Comparison of ENCODE assay signal across 10 cellular contexts in the genomic region with DNA sequence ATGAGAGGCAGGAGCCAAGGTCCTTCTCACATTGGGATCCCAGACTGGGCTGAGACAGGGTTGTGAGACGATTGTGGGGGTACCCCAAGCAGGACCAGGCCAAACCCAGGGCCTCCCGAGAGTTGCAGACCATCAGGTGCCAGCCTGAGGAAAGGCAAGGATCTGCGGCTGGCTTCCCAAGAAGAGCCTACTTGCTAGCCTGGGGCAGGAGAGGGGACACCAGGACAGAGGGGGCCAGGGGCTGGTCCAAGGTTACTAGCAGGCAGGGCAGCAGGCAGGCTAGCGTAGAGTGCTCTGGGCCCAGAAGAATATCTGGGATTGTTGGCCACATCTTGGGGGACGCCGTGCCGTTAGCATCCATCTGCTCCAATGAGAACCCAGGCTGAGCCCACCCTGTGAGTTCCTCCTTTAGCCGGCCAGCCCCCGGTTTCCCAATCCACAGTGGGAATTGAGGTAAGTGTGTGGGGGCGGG. TPM values are rescaled to one million over a fixed set of nuclear protein-coding genes. Genes with fewer than 3 reads are reported as not detected.
DNase-seq lines count a peak whose midpoint lies in the region; ATAC-seq, FAIRE-seq and TF ChIP-seq lines count a peak whose summit lies in the region.
"Had no signal": no experiment of that assay in that cellular context is flagged by ENCODE, and none has a peak within 500 bp of the region (broad histone marks: within the 10 kb centered on the region; RNA-seq: fewer than 3 reads in every experiment).

No MANE protein-coding gene starts in this region.

- CTCF ChIA-PET in activated CD4-positive, alpha-beta T cell treated with anti-CD3 and anti-CD28 coated beads, Interleukin-2, amount 10 ng/mL, durations not matched to agents 7 days and 5 days (lab: Charles Lee) = interaction anchor here (0.9 to 13.4 kb wide), 9 partner anchors 8 to 761 kb away, joined by 3 to 274 read pairs (median 3); partner anchors contain the start of genes C3orf18 and HEMK1
- CTCF ChIA-PET in GM12878 (lab: Yijun Ruan, JAX) = interaction anchor here (1.0 to 13.9 kb wide), 11 partner anchors 8 to 778 kb away, joined by 3 to 410 read pairs (median 5); partner anchors contain the start of gene HEMK1

- peaks cover 14% of the 10 kb centered on the region for H3K4me1 ChIP-seq in GM12878 (ENCODE audit: control insufficient read depth, insufficient read depth, low read length)
- peaks cover 0 to 54% (median 20%) of the 10 kb centered on the region in 4 donors for H3K4me1 ChIP-seq in right lobe of liver
- H3K4me1 ChIP-seq in tibial artery = peaks cover 0 to 63% (median 35%) of the 10 kb centered on the region in 4 donors

- peak overlapping the region; percentile 98 for H3K27ac Mint-ChIP-seq in activated CD4-positive, alpha-beta T cell treated with anti-CD3 and anti-CD28 coated beads, Interleukin-2, amount 10 ng/mL, durations not matched to agents 7 days and 5 days

- no peak for TF ChIP-seq RAD21 in GM12878 (IDR thresholded peaks at IDR 0.05; ENCODE audit: insufficient read depth, low read depth, low read length)

- no peaks in the 10 kb centered on the region for H3K27me3 ChIP-seq in GM12878 (replicated peaks in 1 of 2; ENCODE audit: control insufficient read depth in 2 of 2, insufficient read depth in 2 of 2, low read length in 1 of 2)
- H3K27me3 ChIP-seq in right lobe of liver = no peaks in the 10 kb centered on the region
- H3K27me3 ChIP-seq in tibial artery = no peaks in the 10 kb centered on the region

- peak overlapping the region; percentile 99 for H3K4me3 Mint-ChIP-seq in activated CD4-positive, alpha-beta T cell treated with anti-CD3 and anti-CD28 coated beads, Interleukin-2, amount 10 ng/mL, durations not matched to agents 7 days and 5 days

- intact Hi-C loops in GM12878 (cut with micrococcal nuclease; ENCODE audit: unreplicated experiment) = loop anchor here (2.0 kb wide), 1 partner anchor 20 kb away; no protein-coding TSS in a partner anchor
- intact Hi-C loops in right lobe of liver (cut with DNase I) = loop anchor here in 1 of 2 donors (5.0 kb wide), 1 partner anchor 39 kb away; no protein-coding TSS in a partner anchor
- intact Hi-C loops in tibial artery (cut with DNase I; ENCODE audit: low total_unique reads) = no loop called here

- RAD21 ChIA-PET in GM12878 (lab: Charles Lee; ENCODE audit: unreplicated experiment) = interaction anchor here (0.9 to 12.9 kb wide), 9 partner anchors 9 to 759 kb away, joined by 3 to 244 read pairs (median 13); partner anchors contain the start of genes C3orf18, CYB561D2, HEMK1 and NPRL2

- TF ChIP-seq CTCF in GM12878 (IDR thresholded peaks at IDR 0.05 in 2 of 3, conservative IDR thresholded peaks at IDR 0.05 in 1 of 3; ENCODE audit: control insufficient read depth in 2 of 3, extremely low read depth in 1 of 3, insufficient read depth in 1 of 3, low read depth in 3 of 3, low read length in 3 of 3) (no peak), right lobe of liver (IDR thresholded peaks at IDR 0.05) (no peak), tibial artery (IDR thresholded peaks at IDR 0.05) (no peak)

- H3K9ac ChIP-seq in GM12878 (ENCODE audit: control insufficient read depth, insufficient read depth, low read length) = peak overlapping the region; percentile 75

- ATAC-seq in GM12878 (no peak), right lobe of liver (no peak)

- peak overlapping the region; percentile 50 for H2AFZ ChIP-seq in GM12878 (ENCODE audit: control insufficient read depth, low read depth, low read length)

- peaks cover 76% of the 10 kb centered on the region for H3K36me3 Mint-ChIP-seq in activated CD4-positive, alpha-beta T cell treated with anti-CD3 and anti-CD28 coated beads, Interleukin-2, amount 10 ng/mL, durations not matched to agents 7 days and 5 days (ENCODE audit: low read depth)

- POLR2A ChIA-PET in activated CD4-positive, alpha-beta T cell treated with anti-CD3 and anti-CD28 coated beads, Interleukin-2, amount 10 ng/mL, durations not matched to agents 7 days and 5 days (lab: Charles Lee) = interaction anchor here (1.0 to 8.2 kb wide), 5 partner anchors 10 to 43 kb away, joined by 5 to 168 read pairs (median 15); partner anchors contain the start of genes C3orf18 and HEMK1
- POLR2A ChIA-PET in GM12878 (lab: Charles Lee) = interaction anchor here (1.3 to 5.0 kb wide), 6 partner anchors 9 to 44 kb away, joined by 3 to 54 read pairs (median 11); partner anchors contain the start of genes C3orf18 and HEMK1

- H3K27ac ChIP-seq in GM12878 (ENCODE audit: control insufficient read depth, insufficient read depth) = peak overlapping the region; percentile 61; the same call in 1 of the 2 replicates
- H3K27ac ChIP-seq in right lobe of liver = peak overlapping the region; percentile 72 to 97 (median 83)
- H3K27ac ChIP-seq in tibial artery = peak overlapping the region; percentile 75 to 78

- in situ Hi-C loops in GM12878 (cut with MboI) = loop anchor here (5.0 to 25.0 kb wide), 3 partner anchors 34 to 1076 kb away; no protein-coding TSS in a partner anchor

- FAIRE-seq in GM12878 (lab: Jason Lieb, UNC) = no peak
- FAIRE-seq: D721Med had no signal

- no peaks in the 10 kb centered on the region for H3K9me3 Mint-ChIP-seq in activated CD4-positive, alpha-beta T cell treated with anti-CD3 and anti-CD28 coated beads, Interleukin-2, amount 10 ng/mL, durations not matched to agents 7 days and 5 days

- TF ChIP-seq EP300 in GM12878 (IDR thresholded peaks at IDR 0.05; ENCODE audit: borderline replicate concordance in 1 of 2, control insufficient read depth in 1 of 2, low read depth in 2 of 2, low read length in 2 of 2) = no peak

- H3K9me3 ChIP-seq in GM12878 (replicated peaks; ENCODE audit: control insufficient read depth, insufficient read depth, low read length) (no peaks in the 10 kb centered on the region), right lobe of liver (no peaks in the 10 kb centered on the region), tibial artery (no peaks in the 10 kb centered on the region)

- SMC1A ChIA-PET in GM12878 (lab: Charles Lee; ENCODE audit: uncharacterized antibody, unreplicated experiment) = interaction anchor here (0.9 to 11.4 kb wide), 9 partner anchors 10 to 94 kb away, joined by 3 to 186 read pairs (median 8); partner anchors contain the start of genes C3orf18 and HEMK1

- H3K36me3 ChIP-seq in GM12878 (ENCODE audit: control insufficient read depth in 2 of 2, insufficient read depth in 2 of 2, low read length in 1 of 2) (no peaks in the 10 kb centered on the region), right lobe of liver (peaks cover 0 to 20% (median 6%) of the 10 kb centered on the region in 4 donors), tibial artery (peaks cover 0 to 25% (median 17%) of the 10 kb centered on the region in 3 donors)

- no peaks in the 10 kb centered on the region for H3K27me3 Mint-ChIP-seq in activated CD4-positive, alpha-beta T cell treated with anti-CD3 and anti-CD28 coated beads, Interleukin-2, amount 10 ng/mL, durations not matched to agents 7 days and 5 days

- WGBS in GM12878 (ENCODE audit: insufficient coverage, insufficient replicate concordance, low lambda C conversion rate, missing lambda C conversion rate) = 9% methylated on average over 10 of the region's 10 CpGs
- no CpG with 5 or more reads among the region's 10 CpGs for WGBS in right lobe of liver (ENCODE audit: insufficient coverage, low coverage, low lambda C conversion rate, missing lambda C conversion rate)

- H3K4me1 Mint-ChIP-seq in activated CD4-positive, alpha-beta T cell treated with anti-CD3 and anti-CD28 coated beads, Interleukin-2, amount 10 ng/mL, durations not matched to agents 7 days and 5 days = peaks cover 28% of the 10 kb centered on the region

- no peaks in the 10 kb centered on the region for H3K79me2 ChIP-seq in GM12878 (ENCODE audit: control insufficient read depth, insufficient read depth, low read length)

- no peak for DNase-seq in activated CD4-positive, alpha-beta T cell treated with anti-CD3 and anti-CD28 coated beads, Interleukin-2, amount 10 ng/mL, durations not matched to agents 7 days and 5 days
- no peak for DNase-seq in activated CD4-positive, alpha-beta T cell treated with anti-CD3 and anti-CD28 coated beads for 1 hour
- DNase-seq in GM12878 (ENCODE audit: low read depth, low spot score) = no peak
- no peak for DNase-seq in right lobe of liver
- no peak for DNase-seq in tibial artery
- no peak for DNase-seq in H4 (ENCODE audit: low spot score)
- DNase-seq in NCI-H345 (lab: John Stamatoyannopoulos, UW) = no peak
- no peak for DNase-seq in NCI-H1436 treated with DMSO at 0.1 percent for 48 hours (lab: John Stamatoyannopoulos, UW)
- DNase-seq: NCI-H1092 had no signal

- TF ChIP-seq POLR2A in GM12878 (IDR thresholded peaks at IDR 0.05; ENCODE audit: low read depth, low read length) (no peak), right lobe of liver (IDR thresholded peaks at IDR 0.05) (no peak)

- H3K4me2 ChIP-seq in GM12878 (ENCODE audit: control insufficient read depth, insufficient read depth) = peak overlapping the region; percentile 97

- H4K20me1 ChIP-seq in GM12878 (ENCODE audit: control insufficient read depth, insufficient read depth) = no peaks in the 10 kb centered on the region

- H3K4me3 ChIP-seq in GM12878 = peak overlapping the region; percentile 85
- H3K4me3 ChIP-seq in right lobe of liver = peak overlapping the region; percentile 87 to 94 (median 93)
- H3K4me3 ChIP-seq in tibial artery = peak overlapping the region; percentile 57 to 80

- BruUV-seq in GM12878 (replicated peaks; lab: Mats Ljungman, UMichigan) = no TSS peak

RNA-seq across cellular contexts. Expression of gene CISH, which starts 0.5 kb away (rescaled TPM):
- 100 to 1,000 TPM; 300 to 308 TPM for total RNA-seq in activated CD4-positive, alpha-beta T cell treated with anti-CD3 and anti-CD28 coated beads, Interleukin-2, amount 10 ng/mL, durations not matched to agents 7 days and 5 days
- 2.3 and 2.6 TPM in 2 replicates for total RNA-seq in GM12878 (2013; cell fraction: nucleolus; rRNA removed)
- total RNA-seq in GM12878 (2014; rRNA removed) (2.3 and 2.5 TPM in 2 replicates), GM12878 (2014; rRNA removed; fragmentation: Illumina TruSeq; extraction: Trizol) (0.94 and 1.0 TPM in 2 replicates), GM12878 (2021) (4.4 and 5.1 TPM in 2 replicates), right lobe of liver (10 to 100 TPM in 4 of 6 experiments, 1 to 10 TPM in 2; 5.3 to 28.1 (median 17.8) TPM)
- polyA plus RNA-seq in GM12878 (2011; ENCODE audit: low read depth) = 0.25 TPM
- polyA plus RNA-seq in GM12878 (2011; rRNA removed) (0.20 and 0.41 TPM in 2 replicates), GM12878 (2014; fragmentation: Illumina TruSeq; extraction: Trizol) (1.4 and 2.7 TPM in 2 replicates), GM12878 (2014; fragmentation: Nextera tagmentation; extraction: Ambion mirVana) (under 1 TPM; 0.21 to 0.57 TPM), GM12878 (2014; rRNA removed) (3.2 and 3.7 TPM in 2 replicates), GM12878 (2016; fragmentation: Nextera tagmentation; extraction: Ambion mirVana) (1 to 10 TPM; 1.1 to 2.5 TPM)
- 0.97 and 1.0 TPM in 2 replicates for polyA plus RNA-seq in GM12878 (2011; cell fraction: cytosol; rRNA removed)
- 1.8 and 2.2 TPM in 2 replicates for polyA plus RNA-seq in GM12878 (2011; cell fraction: nucleus; rRNA removed)
- polyA plus RNA-seq in GM12878 (2012) = 1.4 and 1.5 TPM in 2 replicates
- 1.6 and 1.9 TPM in 2 replicates for polyA minus RNA-seq in GM12878 (2011; rRNA and poly(A)+ RNA removed)
- polyA minus RNA-seq in GM12878 (2011; cell fraction: cytosol; rRNA and poly(A)+ RNA removed) = 0.80 and 0.94 TPM in 2 replicates
- 1.9 and 3.2 TPM in 2 replicates for polyA minus RNA-seq in GM12878 (2011; cell fraction: nucleus; rRNA and poly(A)+ RNA removed)
- 0.23 and 1.3 TPM in 2 replicates for total RNA-seq in H4 (2014; rRNA removed; shearing (Covaris generic))

RNA-seq across cellular contexts. Expression of gene MAPKAPK3, which starts 5.9 kb away (rescaled TPM):
- total RNA-seq in activated CD4-positive, alpha-beta T cell treated with anti-CD3 and anti-CD28 coated beads, Interleukin-2, amount 10 ng/mL, durations not matched to agents 7 days and 5 days = 100 to 1,000 TPM; 135 to 140 TPM
- total RNA-seq in GM12878 (2013; cell fraction: nucleolus; rRNA removed) = 25.1 and 26.3 TPM in 2 replicates
- total RNA-seq in GM12878 (2014; rRNA removed) = 42.6 and 49.2 TPM in 2 replicates
- 25.4 and 27.2 TPM in 2 replicates for total RNA-seq in GM12878 (2014; rRNA removed; fragmentation: Illumina TruSeq; extraction: Trizol)
- total RNA-seq in GM12878 (2021) = 39.9 and 42.0 TPM in 2 replicates
- polyA plus RNA-seq in GM12878 (2011; ENCODE audit: low read depth) = 9.1 TPM
- polyA plus RNA-seq in GM12878 (2011; rRNA removed) = 33.5 and 66.0 TPM in 2 replicates
- 81.5 and 93.9 TPM in 2 replicates for polyA plus RNA-seq in GM12878 (2011; cell fraction: cytosol; rRNA removed)
- polyA plus RNA-seq in GM12878 (2011; cell fraction: nucleus; rRNA removed) = 58.1 and 59.6 TPM in 2 replicates
- polyA plus RNA-seq in GM12878 (2012) = 14.5 and 14.9 TPM in 2 replicates
- 39.9 and 46.7 TPM in 2 replicates for polyA plus RNA-seq in GM12878 (2014; fragmentation: Illumina TruSeq; extraction: Trizol)
- 1 to 10 TPM; 7.9 to 8.7 TPM for polyA plus RNA-seq in GM12878 (2014; fragmentation: Nextera tagmentation; extraction: Ambion mirVana)
- polyA plus RNA-seq in GM12878 (2014; rRNA removed) = 43.9 and 45.3 TPM in 2 replicates
- polyA plus RNA-seq in GM12878 (2016; fragmentation: Nextera tagmentation; extraction: Ambion mirVana) = 10 to 100 TPM; 32.4 to 38.0 TPM
- 53.0 and 58.0 TPM in 2 replicates for polyA minus RNA-seq in GM12878 (2011; rRNA and poly(A)+ RNA removed)
- polyA minus RNA-seq in GM12878 (2011; cell fraction: cytosol; rRNA and poly(A)+ RNA removed) = 12.2 and 17.4 TPM in 2 replicates
- polyA minus RNA-seq in GM12878 (2011; cell fraction: nucleus; rRNA and poly(A)+ RNA removed) = 11.7 and 18.6 TPM in 2 replicates
- 10 to 100 TPM; 16.6 to 21.4 (median 18.6) TPM for total RNA-seq in right lobe of liver
- total RNA-seq in H4 (2014; rRNA removed; shearing (Covaris generic)) = 25.5 and 28.6 TPM in 2 replicates

RNA-seq across cellular contexts. Expression of gene HEMK1, which starts 41.7 kb away (rescaled TPM):
- 10 to 100 TPM; 42.3 to 49.0 TPM for total RNA-seq in activated CD4-positive, alpha-beta T cell treated with anti-CD3 and anti-CD28 coated beads, Interleukin-2, amount 10 ng/mL, durations not matched to agents 7 days and 5 days
- 52.1 and 58.3 TPM in 2 replicates for total RNA-seq in GM12878 (2013; cell fraction: nucleolus; rRNA removed)
- 10.4 and 11.3 TPM in 2 replicates for total RNA-seq in GM12878 (2014; rRNA removed)
- total RNA-seq in GM12878 (2014; rRNA removed; fragmentation: Illumina TruSeq; extraction: Trizol) = 9.5 and 10.5 TPM in 2 replicates
- 14.4 and 16.4 TPM in 2 replicates for total RNA-seq in GM12878 (2021)
- 13.7 TPM for polyA plus RNA-seq in GM12878 (2011; ENCODE audit: low read depth)
- 8.7 and 13.5 TPM in 2 replicates for polyA plus RNA-seq in GM12878 (2011; rRNA removed)
- 16.2 and 20.1 TPM in 2 replicates for polyA plus RNA-seq in GM12878 (2011; cell fraction: cytosol; rRNA removed)
- polyA plus RNA-seq in GM12878 (2011; cell fraction: nucleus; rRNA removed) = 57.9 and 77.5 TPM in 2 replicates
- polyA plus RNA-seq in GM12878 (2012) = 14.4 and 14.5 TPM in 2 replicates
- polyA plus RNA-seq in GM12878 (2014; fragmentation: Illumina TruSeq; extraction: Trizol) = 4.9 and 9.9 TPM in 2 replicates
- 10 to 100 TPM in 1 of 2 experiments, 1 to 10 TPM in 1; 2.8 to 10.5 TPM for polyA plus RNA-seq in GM12878 (2014; fragmentation: Nextera tagmentation; extraction: Ambion mirVana)
- 15.1 and 15.8 TPM in 2 replicates for polyA plus RNA-seq in GM12878 (2014; rRNA removed)
- polyA plus RNA-seq in GM12878 (2016; fragmentation: Nextera tagmentation; extraction: Ambion mirVana) = 10 to 100 TPM; 17.8 to 19.0 TPM
- 12.1 and 16.6 TPM in 2 replicates for polyA minus RNA-seq in GM12878 (2011; rRNA and poly(A)+ RNA removed)
- polyA minus RNA-seq in GM12878 (2011; cell fraction: cytosol; rRNA and poly(A)+ RNA removed) = 4.0 and 4.4 TPM in 2 replicates
- 18.7 and 25.0 TPM in 2 replicates for polyA minus RNA-seq in GM12878 (2011; cell fraction: nucleus; rRNA and poly(A)+ RNA removed)
- 10 to 100 TPM; 10.5 to 19.4 (median 14.0) TPM for total RNA-seq in right lobe of liver
- total RNA-seq in H4 (2014; rRNA removed; shearing (Covaris generic)) = 5.6 and 7.3 TPM in 2 replicates

RNA-seq across cellular contexts. Expression of gene C3orf18, which starts 43.5 kb away (rescaled TPM):
- 10 to 100 TPM; 29.0 to 33.9 TPM for total RNA-seq in activated CD4-positive, alpha-beta T cell treated with anti-CD3 and anti-CD28 coated beads, Interleukin-2, amount 10 ng/mL, durations not matched to agents 7 days and 5 days
- 2.5 and 3.6 TPM in 2 replicates for total RNA-seq in GM12878 (2013; cell fraction: nucleolus; rRNA removed)
- 0.45 and 0.87 TPM in 2 replicates for total RNA-seq in GM12878 (2014; rRNA removed)
- 0.64 and 0.76 TPM in 2 replicates for total RNA-seq in GM12878 (2014; rRNA removed; fragmentation: Illumina TruSeq; extraction: Trizol)
- total RNA-seq in GM12878 (2021) = 0.61 and 1.3 TPM in 2 replicates
- 1.3 TPM for polyA plus RNA-seq in GM12878 (2011; ENCODE audit: low read depth)
- 2.3 and 3.2 TPM in 2 replicates for polyA plus RNA-seq in GM12878 (2011; rRNA removed)
- 3.9 and 4.8 TPM in 2 replicates for polyA plus RNA-seq in GM12878 (2011; cell fraction: cytosol; rRNA removed)
- 8.2 and 11.4 TPM in 2 replicates for polyA plus RNA-seq in GM12878 (2011; cell fraction: nucleus; rRNA removed)
- polyA plus RNA-seq in GM12878 (2012) = 1.6 and 1.9 TPM in 2 replicates
- 0.48 and 1.0 TPM in 2 replicates for polyA plus RNA-seq in GM12878 (2014; fragmentation: Illumina TruSeq; extraction: Trizol)
- polyA plus RNA-seq in GM12878 (2014; fragmentation: Nextera tagmentation; extraction: Ambion mirVana) = under 1 TPM; 0.06 to 0.22 TPM
- 0.77 and 1.7 TPM in 2 replicates for polyA plus RNA-seq in GM12878 (2014; rRNA removed)
- under 1 TPM; 0.44 to 0.56 TPM for polyA plus RNA-seq in GM12878 (2016; fragmentation: Nextera tagmentation; extraction: Ambion mirVana)
- polyA minus RNA-seq in GM12878 (2011; rRNA and poly(A)+ RNA removed) = 1.6 and 3.4 TPM in 2 replicates
- polyA minus RNA-seq in GM12878 (2011; cell fraction: cytosol; rRNA and poly(A)+ RNA removed) = 0.52 TPM in 1 of 2 replicates, not detected in the other
- 1.8 and 3.3 TPM in 2 replicates for polyA minus RNA-seq in GM12878 (2011; cell fraction: nucleus; rRNA and poly(A)+ RNA removed)
- 1 to 10 TPM; 2.0 to 7.8 (median 2.8) TPM for total RNA-seq in right lobe of liver
- total RNA-seq in H4 (2014; rRNA removed; shearing (Covaris generic)) = 0.41 and 0.68 TPM in 2 replicates

Comparison
In these comparisons a context has a peak if more than half of its experiments do, and no peak if none do; other contexts are left out.
1. RNA of gene CISH, which starts 0.5 kb away (total RNA-seq): 300 to 308 TPM in activated CD4-positive, alpha-beta T cell treated with anti-CD3 and anti-CD28 coated beads, Interleukin-2, amount 10 ng/mL, durations not matched to agents 7 days and 5 days; 5.3 to 28.1 TPM in right lobe of liver, 0.94 to 5.1 TPM in GM12878 and 0.23 to 1.3 TPM in H4; every median in the first group is over 10 times any median in the second.
2. Peak in every context shown above with its lines, with median percentiles within 50 percentile points of each other: H3K27ac ChIP-seq and H3K4me3 ChIP-seq.